14 cellular contexts compared by ENCODE assay signal in genomic region chr13:102970542-102970941, GRCh38.
A peak's percentile ranks its signal among the peaks of the same experiment; 100 is the strongest.
DNase-seq lines count a peak whose midpoint lies in the region; ATAC-seq and TF ChIP-seq lines count a peak whose summit lies in the region.
"Had no signal": no experiment of that assay in that cellular context is flagged by ENCODE, and none has a peak within 500 bp of the region (broad histone marks: within the 10 kb centered on the region; RNA-seq: fewer than 3 reads in every experiment).

No MANE protein-coding gene starts in this region.

- in situ Hi-C loops in GM13977 (cut with MboI; ENCODE audit: low pct_unique_long_range_greater_than_20kb, low sequenced_read_pairs, unreplicated experiment) (no loop called here), ACHN (cut with HindIII; ENCODE audit: low pct_ligation_motif_present, low pct_unique_long_range_greater_than_20kb, low sequenced_read_pairs) (no loop called here)

- intact Hi-C loops in ovary (cut with DNase I) = no loop called here

- ATAC-seq in GM19397 (IDR thresholded peaks at IDR 0.05; ENCODE audit: unreplicated experiment) (peak; percentile 91), HG02852 (IDR thresholded peaks at IDR 0.05; ENCODE audit: unreplicated experiment) (peak; percentile 96), HG03521 (IDR thresholded peaks at IDR 0.05; ENCODE audit: unreplicated experiment) (peak; percentile 84)
- ATAC-seq: activated CD8-positive, alpha-beta T cell treated with anti-CD3 and anti-CD28 coated beads, Interleukin-2, amount 10 ng/mL, durations not matched to agents 7 days and 5 days had no signal

- WGBS in ovary, 3 donors = 79 to 86% (median 85%) methylated on average over 2 of the region's 2 CpGs

- DNase-seq in GM13977 (ENCODE audit: low spot score) = peak; percentile 59
- DNase-seq in ACHN = no peak
- DNase-seq in HUDEP-2 (lab: John Stamatoyannopoulos, UW; ENCODE audit: unreplicated experiment in 76 of 76) = no peak
- DNase-seq in ovary = no peak
- DNase-seq in stimulated activated CD4-positive, alpha-beta T cell treated with anti-CD3 and anti-CD28 coated beads, Interleukin-2, amount 100 ng/mL, for 24 hours = no peak
- DNase-seq: activated CD8-positive, alpha-beta T cell treated with anti-CD3 and anti-CD28 coated beads, Interleukin-2, amount 10 ng/mL, durations not matched to agents 7 days and 5 days; effector CD4-positive, alpha-beta T cell; midbrain; NCI-H2171; sigmoid colon had no signal

- no peak for TF ChIP-seq CTCF in GM13977 (IDR thresholded peaks at IDR 0.05; ENCODE audit: extremely low read depth, insufficient read depth, missing control alignments)
- TF ChIP-seq CTCF in ovary (IDR thresholded peaks at IDR 0.05) = no peak

- H3K4me1 ChIP-seq in ovary (ENCODE audit: insufficient read depth) = no peaks in the 10 kb centered on the region
- H3K4me1 ChIP-seq: sigmoid colon had no signal

- no peak for TF ChIP-seq EP300 in ovary (IDR thresholded peaks at IDR 0.05)

- H3K36me3 ChIP-seq in ovary = no peaks in the 10 kb centered on the region
- H3K36me3 ChIP-seq: sigmoid colon had no signal

- H3K27ac ChIP-seq in ovary = no peak overlapping the region
- H3K27ac ChIP-seq: sigmoid colon, SK-N-MC had no signal

- H3K27me3 ChIP-seq in ovary = no peaks in the 10 kb centered on the region
- H3K27me3 ChIP-seq: sigmoid colon had no signal

- no peak overlapping the region for H3K4me3 ChIP-seq in ovary
- H3K4me3 ChIP-seq: sigmoid colon, SK-N-MC had no signal

- TF ChIP-seq POLR2A in ovary (IDR thresholded peaks at IDR 0.05) = no peak

- no peaks in the 10 kb centered on the region for H3K9me3 ChIP-seq in ovary
- H3K9me3 ChIP-seq: sigmoid colon had no signal
